ENCODE assay signal across 2 cellular contexts in genomic region chr11:86205415-86206268, GRCh38.
TF ChIP-seq lines count a peak whose summit lies in the region.

No MANE protein-coding gene starts in this region.

TF ChIP-seq in SK-N-SH, 30 proteins besides CTCF, POLR2A, EP300 and RAD21 (continued from another document):
- TF ChIP-seq USF1 (IDR thresholded peaks at IDR 0.05; ENCODE audit: borderline replicate concordance, low read depth) (no peak), RFX5 (IDR thresholded peaks at IDR 0.05; ENCODE audit: low read length) (no peak), POLR2AphosphoS5 (IDR thresholded peaks at IDR 0.05; ENCODE audit: low read depth, low read length) (no peak), REST (IDR thresholded peaks at IDR 0.05; ENCODE audit: low read depth, low read length) (no peak), RCOR1 (IDR thresholded peaks at IDR 0.05; ENCODE audit: low read length) (no peak), MEF2A (IDR thresholded peaks at IDR 0.05; ENCODE audit: borderline replicate concordance, low read depth) (no peak), IRF3 (IDR thresholded peaks at IDR 0.05; ENCODE audit: low read depth, low read length) (no peak), JUND (IDR thresholded peaks at IDR 0.05) (no peak), CHD2 (IDR thresholded peaks at IDR 0.05; ENCODE audit: low read length, partially characterized antibody) (no peak), GATA2 (CRISPR knock-in tag; IDR thresholded peaks at IDR 0.05) (no peak), MXI1 (IDR thresholded peaks at IDR 0.05; ENCODE audit: low read depth, low read length) (no peak), TAF1 (IDR thresholded peaks at IDR 0.05; ENCODE audit: borderline replicate concordance, low read depth, low read length) (no peak), YY1 (IDR thresholded peaks at IDR 0.05; ENCODE audit: low read depth) (no peak)

TF ChIP-seq in SK-N-SH treated with all-trans-retinoic acid at 6 μM for 48 hours, 23 proteins besides CTCF, POLR2A, EP300 and RAD21 (continued from another document):
- TF ChIP-seq CSRNP3 (CRISPR knock-in tag; IDR thresholded peaks at IDR 0.05), result no peak
- TF ChIP-seq POU6F1 (CRISPR knock-in tag; IDR thresholded peaks at IDR 0.05; ENCODE audit: borderline replicate concordance, low read depth), result no peak
- no peak for TF ChIP-seq CSDC2 (CRISPR knock-in tag; IDR thresholded peaks at IDR 0.05)
- TF ChIP-seq BACH2 (CRISPR knock-in tag; IDR thresholded peaks at IDR 0.05; ENCODE audit: borderline replicate concordance), result no peak
- no peak for TF ChIP-seq TOX (CRISPR knock-in tag; IDR thresholded peaks at IDR 0.05; ENCODE audit: borderline replicate concordance)
- TF ChIP-seq ZFP3 (CRISPR knock-in tag; IDR thresholded peaks at IDR 0.05), result no peak
- no peak for TF ChIP-seq RARB (CRISPR knock-in tag; IDR thresholded peaks at IDR 0.05)
- TF ChIP-seq ZFP30 (CRISPR knock-in tag; IDR thresholded peaks at IDR 0.05), result no peak
- no peak for TF ChIP-seq PPARA (CRISPR knock-in tag; IDR thresholded peaks at IDR 0.05; ENCODE audit: borderline replicate concordance)
- TF ChIP-seq ZNF8 (CRISPR knock-in tag; IDR thresholded peaks at IDR 0.05), result no peak
- no peak for TF ChIP-seq TSHZ2 (CRISPR knock-in tag; IDR thresholded peaks at IDR 0.05)
- TF ChIP-seq ISL1 (CRISPR knock-in tag; IDR thresholded peaks at IDR 0.05), result no peak
- no peak for TF ChIP-seq ZNF565 (CRISPR knock-in tag; conservative IDR thresholded peaks at IDR 0.05; ENCODE audit: low read depth)
- no peak for TF ChIP-seq OSR1 (CRISPR knock-in tag; IDR thresholded peaks at IDR 0.05)
